35 cellular contexts compared by ENCODE assay signal in genomic region chr10:82492647-82493046, GRCh38.
"Had no signal": no experiment of that assay in that cellular context is flagged by ENCODE, and none has a peak within 500 bp of the region (broad histone marks: within the 10 kb centered on the region; RNA-seq: fewer than 3 reads in every experiment).

No MANE protein-coding gene starts in this region.

- H3K4me1 ChIP-seq: adrenal gland, body of pancreas, breast epithelium had no signal

- H3K27ac ChIP-seq: adrenal gland, body of pancreas, brain microvascular endothelial cell, breast epithelium, VCaP had no signal

- H3K27me3 ChIP-seq: adrenal gland, body of pancreas, brain microvascular endothelial cell, breast epithelium had no signal

- H3K4me1 Mint-ChIP-seq: activated B cell treated with CpG ODN at 0.5 μM for 24 hours; activated CD4-positive, alpha-beta T cell treated with anti-CD3 and anti-CD28 coated beads, Interleukin-2, amount 10 ng/mL, durations not matched to agents 24 days and 14 days; activated naive CD8-positive, alpha-beta T cell treated with anti-CD3 and anti-CD28 coated beads for 36 hours; activated T-helper 17 cell treated with anti-CD3 and anti-CD28 coated beads, Interleukin-2, amount 50 U/mL, for 72 hours had no signal

- H3K27ac Mint-ChIP-seq: activated B cell treated with CpG ODN at 0.5 μM for 24 hours; activated CD4-positive, alpha-beta memory T cell treated with anti-CD3 and anti-CD28 coated beads for 36 hours; activated CD4-positive, alpha-beta T cell treated with anti-CD3 and anti-CD28 coated beads, Interleukin-2, amount 10 ng/mL, durations not matched to agents 24 days and 14 days; activated CD8-positive, alpha-beta T cell treated with anti-CD3 and anti-CD28 coated beads for 36 hours; activated naive CD4-positive, alpha-beta T cell treated with anti-CD3 and anti-CD28 coated beads for 36 hours; activated naive CD4-positive, alpha-beta T cell treated with anti-CD3 and anti-CD28 coated beads, Interleukin-2, amount 50 U/mL, for 72 hours; activated naive CD8-positive, alpha-beta T cell treated with anti-CD3 and anti-CD28 coated beads for 36 hours; activated T-cell treated with anti-CD3 and anti-CD28 coated beads, Interleukin-2, amount 50 U/mL, for 72 hours; activated T-helper 1 cell treated with anti-CD3 and anti-CD28 coated beads, Interleukin-12 subunit alpha, Interleukin-12 subunit beta, Interleukin-2, Interleukin-4 antibody, amounts not matched to agents 30 ng/mL and 10 ng/mL and 1 ng/mL, durations not matched to agents 14 hours and 24 hours and 36 hours; activated T-helper 17 cell treated with anti-CD3 and anti-CD28 coated beads, Interleukin-2, amount 50 U/mL, for 72 hours; T-helper 1 cell treated with Interleukin-12 subunit alpha and Interleukin-12 subunit beta and Interleukin-4 antibody, amounts not matched to agents 30 μg/mL and 1 μg/mL, for 36 hours; T-helper 2 cell treated with Interferon-gamma antibody and Interleukin-4, amounts not matched to agents 5 μg/mL and 100 μg/mL, for 36 hours had no signal

- H3K4me3 ChIP-seq: adrenal gland, body of pancreas, breast epithelium had no signal

- H3K9me3 ChIP-seq: adrenal gland, body of pancreas, breast epithelium had no signal

- H3K4me3 Mint-ChIP-seq: activated B cell treated with CpG ODN at 0.5 μM for 24 hours; activated CD4-positive, alpha-beta memory T cell treated with anti-CD3 and anti-CD28 coated beads for 36 hours; activated CD4-positive, alpha-beta T cell treated with anti-CD3 and anti-CD28 coated beads, Interleukin-2, amount 10 ng/mL, durations not matched to agents 24 days and 14 days; activated CD8-positive, alpha-beta T cell treated with anti-CD3 and anti-CD28 coated beads for 36 hours; activated naive CD4-positive, alpha-beta T cell treated with anti-CD3 and anti-CD28 coated beads for 36 hours; activated naive CD8-positive, alpha-beta T cell treated with anti-CD3 and anti-CD28 coated beads for 36 hours; activated T-cell treated with anti-CD3 and anti-CD28 coated beads, Interleukin-2, amount 50 U/mL, for 4 hours; activated T-cell treated with anti-CD3 and anti-CD28 coated beads, Interleukin-2, amount 50 U/mL, for 72 hours; activated T-helper 1 cell treated with anti-CD3 and anti-CD28 coated beads, Interleukin-12 subunit alpha, Interleukin-12 subunit beta, Interleukin-2, Interleukin-4 antibody, amounts not matched to agents 30 ng/mL and 10 ng/mL and 1 ng/mL, durations not matched to agents 14 hours and 24 hours and 36 hours; activated T-helper 17 cell treated with anti-CD3 and anti-CD28 coated beads, Interleukin-2, amount 50 U/mL, for 72 hours; T-helper 1 cell treated with Interleukin-12 subunit alpha and Interleukin-12 subunit beta and Interleukin-4 antibody, amounts not matched to agents 30 μg/mL and 1 μg/mL, for 36 hours; T-helper 2 cell treated with Interferon-gamma antibody and Interleukin-4, amounts not matched to agents 5 μg/mL and 100 μg/mL, for 36 hours had no signal

- H3K36me3 Mint-ChIP-seq: activated CD4-positive, alpha-beta memory T cell treated with anti-CD3 and anti-CD28 coated beads for 36 hours; activated naive CD8-positive, alpha-beta T cell treated with anti-CD3 and anti-CD28 coated beads for 36 hours had no signal

- DNase-seq: activated B cell treated with CpG ODN at 0.5 μM for 24 hours; activated CD4-positive, alpha-beta memory T cell treated with anti-CD3 and anti-CD28 coated beads for 36 hours; activated CD4-positive, alpha-beta T cell treated with anti-CD3 and anti-CD28 coated beads for 4 hours; activated CD4-positive, alpha-beta T cell treated with anti-CD3 and anti-CD28 coated beads, Interleukin-2, amount 10 ng/mL, durations not matched to agents 24 days and 14 days; activated CD4-positive, alpha-beta T cell treated with anti-CD3 and anti-CD28 coated beads, Interleukin-2, amount 50 U/mL, for 1 hour; activated CD4-positive, alpha-beta T cell treated with anti-CD3 and anti-CD28 coated beads, Interleukin-2, amount 50 U/mL, for 4 hours; activated CD4-positive, CD25-positive, alpha-beta regulatory T cell treated with anti-CD3 and anti-CD28 coated beads, Interleukin-2, amount 50 U/mL, for 72 hours; activated CD8-positive, alpha-beta memory T cell treated with anti-CD3 and anti-CD28 coated beads, Interleukin-2, amount 50 U/mL, for 4 hours; activated CD8-positive, alpha-beta T cell treated with anti-CD3 and anti-CD28 coated beads for 36 hours; activated effector memory CD4-positive, alpha-beta T cell treated with anti-CD3 and anti-CD28 coated beads, Interleukin-2, amount 50 U/mL, for 16 hours; activated gamma-delta T cell treated with Interleukin-2 at 50 U/mL for 16 hours; activated naive CD4-positive, alpha-beta T cell; activated naive CD4-positive, alpha-beta T cell treated with anti-CD3 and anti-CD28 coated beads for 36 hours; activated naive CD4-positive, alpha-beta T cell treated with anti-CD3 and anti-CD28 coated beads, Interleukin-2, amount 50 U/mL, for 16 hours; activated naive CD8-positive, alpha-beta T cell treated with anti-CD3 and anti-CD28 coated beads for 36 hours; activated T-cell treated with anti-CD3 and anti-CD28 coated beads for 4 hours; activated T-cell treated with anti-CD3 and anti-CD28 coated beads, Interleukin-2, amount 50 U/mL, for 1 hour; activated T-cell treated with anti-CD3 and anti-CD28 coated beads, Interleukin-2, amount 50 U/mL, for 4 hours; activated T-cell treated with anti-CD3 and anti-CD28 coated beads, Interleukin-2, amount 50 U/mL, for 72 hours; adrenal gland; amniotic stem cell; aorta; body of pancreas; brain microvascular endothelial cell; central memory CD4-positive, alpha-beta T cell; T-helper 1 cell; T-helper 2 cell; T-helper 9 cell had no signal

- H3K36me3 ChIP-seq: adrenal gland, brain microvascular endothelial cell, breast epithelium had no signal

- H3K27me3 Mint-ChIP-seq: activated B cell treated with CpG ODN at 0.5 μM for 24 hours; activated CD4-positive, alpha-beta memory T cell treated with anti-CD3 and anti-CD28 coated beads for 36 hours; activated CD4-positive, alpha-beta T cell treated with anti-CD3 and anti-CD28 coated beads, Interleukin-2, amount 10 ng/mL, durations not matched to agents 24 days and 14 days; activated CD8-positive, alpha-beta T cell treated with anti-CD3 and anti-CD28 coated beads for 36 hours; activated naive CD8-positive, alpha-beta T cell treated with anti-CD3 and anti-CD28 coated beads for 36 hours; activated T-helper 17 cell treated with anti-CD3 and anti-CD28 coated beads, Interleukin-2, amount 50 U/mL, for 72 hours had no signal
